ENCODE assay signal across 16 cellular contexts in the genomic region with DNA sequence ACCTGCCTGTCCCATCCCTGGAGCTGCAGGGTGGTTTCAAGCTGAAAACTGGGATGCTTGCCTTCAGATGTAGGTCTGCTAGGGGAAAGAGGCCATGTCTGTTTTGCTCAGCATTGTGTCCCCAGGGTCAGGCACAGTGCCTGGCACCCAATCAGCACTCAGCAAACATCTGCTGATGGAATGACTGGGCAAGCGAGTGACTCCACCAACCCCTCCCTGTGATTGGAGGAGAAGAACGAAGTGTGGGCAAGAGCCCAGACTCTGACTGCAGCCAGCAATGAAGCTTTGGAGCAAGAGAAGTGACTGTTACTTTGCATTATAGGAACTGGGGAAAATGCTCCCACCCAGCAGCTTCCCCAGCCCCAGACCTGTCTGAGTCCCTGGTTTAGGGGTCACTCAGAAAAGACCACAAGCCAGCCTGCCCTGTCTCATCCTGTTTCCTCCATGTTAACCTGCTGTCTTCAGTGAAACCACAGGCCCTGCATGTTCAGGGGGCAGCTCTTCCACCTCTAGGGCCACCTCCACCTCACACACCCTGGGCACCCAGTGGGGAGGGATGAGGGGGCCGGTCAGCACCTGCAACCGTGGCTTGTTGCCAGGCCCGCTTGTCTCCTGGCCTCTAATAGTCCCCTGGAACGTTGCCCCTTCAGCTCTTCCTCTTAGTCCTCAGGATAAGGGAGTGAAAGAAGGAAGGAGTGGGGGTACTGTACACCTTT.
A peak's percentile ranks its signal among the peaks of the same experiment; 100 is the strongest.
DNase-seq lines count a peak whose midpoint lies in the region; ATAC-seq and TF ChIP-seq lines count a peak whose summit lies in the region.
"Had no signal": no experiment of that assay in that cellular context is flagged by ENCODE, and none has a peak within 500 bp of the region (broad histone marks: within the 10 kb centered on the region; RNA-seq: fewer than 3 reads in every experiment).

No MANE protein-coding gene starts in this region.

- POLR2A ChIA-PET in OCI-LY7 (lab: Charles Lee): no interaction called here

- intact Hi-C loops in Right ventricle myocardium inferior (cut with DNase I): no loop called here
- intact Hi-C loops in cardiac septum (cut with DNase I): no loop called here
- intact Hi-C loops in OCI-LY7 (cut with micrococcal nuclease; ENCODE audit: unreplicated experiment): no loop called here

- H3K79me2 ChIP-seq in OCI-LY7 (ENCODE audit: insufficient read depth, low read depth, low read length): no peaks in the 10 kb centered on the region

- no TSS peak for BruUV-seq in OCI-LY7 (replicated peaks; lab: Mats Ljungman, UMichigan)

- H3K9me3 ChIP-seq in OCI-LY7 (ENCODE audit: low read length): no peaks in the 10 kb centered on the region
- H3K9me3 ChIP-seq: A549, tibial nerve had no signal

- no peak overlapping the region for H3K27ac ChIP-seq in OCI-LY7 (ENCODE audit: low read depth, low read length, poor library complexity, severe bottlenecking)
- H3K27ac ChIP-seq: A549, RWPE1, tibial nerve had no signal

- H4K20me1 ChIP-seq in OCI-LY7 (ENCODE audit: insufficient read depth, low read length): no peaks in the 10 kb centered on the region

- no peaks in the 10 kb centered on the region for H3K9me2 ChIP-seq in OCI-LY7 (ENCODE audit: insufficient read depth, low read length)

- no peak for TF ChIP-seq CTCF in fibroblast of mammary gland (conservative IDR thresholded peaks at IDR 0.05; ENCODE audit: control insufficient read depth, insufficient read depth, low read depth, low read length)
- TF ChIP-seq CTCF in OCI-LY7 (conservative IDR thresholded peaks at IDR 0.05; ENCODE audit: low read length): no peak

- CTCF ChIA-PET in OCI-LY7 (lab: Charles Lee; ENCODE audit: unreplicated experiment): interaction anchor here (0.6 kb wide), 1 partner anchor 365 kb away, joined by 3 read pairs; no protein-coding TSS in a partner anchor

- in situ Hi-C loops in KBM-7 (cut with MboI; ENCODE audit: low pct_unique_long_range_greater_than_20kb, low sequenced_read_pairs): no loop called here

- no peak overlapping the region for H2AFZ ChIP-seq in OCI-LY7 (ENCODE audit: low read length)

- H3K4me1 ChIP-seq in OCI-LY7 (ENCODE audit: insufficient read depth, low read length, poor library complexity, severe bottlenecking): no peaks in the 10 kb centered on the region
- H3K4me1 ChIP-seq: A549, tibial nerve had no signal

- no peak overlapping the region for H3K4me2 ChIP-seq in OCI-LY7 (ENCODE audit: low read length)
- H3K4me2 ChIP-seq: A549 had no signal

- ATAC-seq in Right ventricle myocardium inferior (peak; percentile 86), HG03175 (IDR thresholded peaks at IDR 0.05; ENCODE audit: unreplicated experiment) (no peak)
- ATAC-seq: A549, HepG2 had no signal

- H3K36me3 ChIP-seq in OCI-LY7 (ENCODE audit: insufficient read depth, low read length): no peaks in the 10 kb centered on the region
- H3K36me3 ChIP-seq: tibial nerve had no signal

- no peak overlapping the region for H3K4me3 ChIP-seq in fibroblast of mammary gland (ENCODE audit: control insufficient read depth, low read depth, low read length)
- H3K4me3 ChIP-seq in OCI-LY7 (ENCODE audit: low read depth, low read length, poor library complexity, severe bottlenecking): no peak overlapping the region
- H3K4me3 ChIP-seq: A549, tibial nerve had no signal

- DNase-seq in Right ventricle myocardium inferior (ENCODE audit: missing footprints) (peak; percentile 76), cardiac septum (ENCODE audit: low spot score) (no peak), fibroblast of mammary gland (ENCODE audit: low read depth) (peak; percentile 62), midbrain (lab: John Stamatoyannopoulos, UW) (peak; percentile 90), NCI-H1417 treated with DMSO at 0.1 percent for 48 hours (lab: John Stamatoyannopoulos, UW) (no peak), KBM-7 (no peak), OCI-LY7 (ENCODE audit: low spot score) (no peak)
- DNase-seq: activated CD4-positive, alpha-beta T cell treated with anti-CD3 and anti-CD28 coated beads, Interleukin-2, amount 50 U/mL, for 1 hour; effector CD8-positive, alpha-beta T cell; NCI-H1105; T-helper 2 cell had no signal

Comparison
In these comparisons a context has a peak if more than half of its experiments do, and no peak if none do; other contexts are left out.
1. DNase-seq: peak in Right ventricle myocardium inferior (single experiment), fibroblast of mammary gland (single experiment) and midbrain (single experiment); none in cardiac septum (single experiment), NCI-H1417 treated with DMSO at 0.1 percent for 48 hours (single experiment), KBM-7 (single experiment) and OCI-LY7 (single experiment).